Comparison of ENCODE assay signal across 8 cellular contexts in the genomic region with DNA sequence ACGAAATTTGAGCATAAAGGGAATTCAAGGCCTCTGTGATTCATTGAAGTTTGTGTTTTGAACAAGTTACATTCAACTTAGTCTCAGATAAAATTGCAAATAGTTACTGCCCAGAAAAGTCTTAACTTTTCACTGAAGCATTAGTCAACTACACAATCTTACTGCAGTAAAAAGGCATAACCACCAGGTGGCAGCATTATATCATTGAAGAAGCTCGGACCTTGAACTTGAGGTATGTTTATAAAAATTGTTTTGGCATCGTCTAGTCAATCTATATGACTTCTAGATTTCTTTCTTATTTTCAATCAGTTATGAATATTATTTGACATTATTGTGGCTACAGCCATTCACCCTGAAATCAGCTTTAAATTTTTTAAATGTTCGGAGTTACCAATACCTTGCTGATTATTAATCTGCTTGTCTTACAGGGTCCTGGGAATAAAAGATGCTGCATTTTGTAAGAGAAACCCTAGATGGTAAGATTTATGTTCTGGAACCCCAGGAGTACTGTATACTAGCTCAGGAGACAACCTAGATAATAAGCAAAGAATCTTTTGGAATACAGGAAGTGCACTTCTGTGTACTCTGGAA.
DNase-seq lines count a peak whose midpoint lies in the region; ATAC-seq and TF ChIP-seq lines count a peak whose summit lies in the region.

No MANE protein-coding gene starts in this region.

- H3K36me3 Mint-ChIP-seq in progenitor cell of endocrine pancreas (ENCODE audit: insufficient read depth) = no peaks in the 10 kb centered on the region

- peaks cover 1% of the 10 kb centered on the region for H3K4me1 ChIP-seq in cardiac muscle cell (ENCODE audit: low read depth)

- no peaks in the 10 kb centered on the region for H3K27me3 ChIP-seq in cardiac muscle cell

- DNase-seq in cardiac muscle cell (ENCODE audit: low read depth in 1 of 2, low spot score in 1 of 2) (peak; percentile 80 to 84), cardiac septum (ENCODE audit: low spot score) (no peak), NCI-H460 (ENCODE audit: extremely low read depth, low read depth) (peak; percentile 63), fibroblast of the conjunctiva (ENCODE audit: low read depth) (peak; percentile 73), progenitor cell of endocrine pancreas (ENCODE audit: low spot score, unreplicated experiment) (peak; percentile 18), GF-D8 (lab: John Stamatoyannopoulos, UW) (no peak)
- DNase-seq in activated CD8-positive, alpha-beta memory T cell treated with anti-CD3 and anti-CD28 coated beads, Interleukin-2, amount 50 U/mL, for 24 hours (ENCODE audit: extremely low read depth) = peak; percentile 23

- no peaks in the 10 kb centered on the region for H3K9me3 Mint-ChIP-seq in progenitor cell of endocrine pancreas (ENCODE audit: low read depth)

- H3K9me3 ChIP-seq in cardiac muscle cell (ENCODE audit: low read depth) = no peaks in the 10 kb centered on the region

- H3K36me3 ChIP-seq in cardiac muscle cell = no peaks in the 10 kb centered on the region

- peak; percentile 71 for TF ChIP-seq CTCF in cardiac muscle cell (IDR thresholded peaks at IDR 0.05; ENCODE audit: low read depth, low read length)
- TF ChIP-seq CTCF in progenitor cell of endocrine pancreas (IDR thresholded peaks at IDR 0.05; ENCODE audit: unreplicated experiment) = peak; percentile 88

- H3K4me3 ChIP-seq in cardiac muscle cell = no peak overlapping the region

- H3K27me3 Mint-ChIP-seq in progenitor cell of endocrine pancreas = no peaks in the 10 kb centered on the region

- intact Hi-C loops in cardiac septum (cut with DNase I) = loop anchor here (2.0 kb wide), 1 partner anchor 255 kb away; a partner anchor contains a TSS

- peak overlapping the region; percentile 62 for H3K27ac Mint-ChIP-seq in progenitor cell of endocrine pancreas

- peak; percentile 72 for ATAC-seq in HG02759 (IDR thresholded peaks at IDR 0.05; ENCODE audit: unreplicated experiment)

- no peak overlapping the region for H3K27ac ChIP-seq in cardiac muscle cell

- H3K4me3 Mint-ChIP-seq in progenitor cell of endocrine pancreas (ENCODE audit: low read depth) = no peak overlapping the region

- H3K4me1 Mint-ChIP-seq in progenitor cell of endocrine pancreas (ENCODE audit: low read depth) = peaks cover 60% of the 10 kb centered on the region

Comparison
In these comparisons a context has a peak if more than half of its experiments do, and no peak if none do; other contexts are left out.
1. DNase-seq: peak in cardiac muscle cell (2 of 2), NCI-H460 (single experiment), activated CD8-positive, alpha-beta memory T cell treated with anti-CD3 and anti-CD28 coated beads, Interleukin-2, amount 50 U/mL, for 24 hours (single experiment), fibroblast of the conjunctiva (single experiment) and progenitor cell of endocrine pancreas (single experiment); none in cardiac septum (single experiment) and GF-D8 (single experiment).